In genomic region chr7:67128257-67128656, GRCh38 we compare ENCODE assay signal across 7 cellular contexts.
DNase-seq lines count a peak whose midpoint lies in the region; ATAC-seq, FAIRE-seq and TF ChIP-seq lines count a peak whose summit lies in the region.
"Not testable (repeated sequence)": the region's sequence is repeated elsewhere in the genome, so short reads cannot be mapped to it uniquely, and the experiment has no call there.

No MANE protein-coding gene starts in this region.

- CTCF ChIA-PET in Caco-2 (lab: Charles Lee); K562 (lab: Yijun Ruan, JAX; ENCODE audit: low intra/inter-chr PET ratio): not testable (repeated sequence)

- H3K4me3 ChIP-seq in Caco-2 (ENCODE audit: low read depth, low read length); K562; trophoblast cell (ENCODE audit: low read depth, low read length): not testable (repeated sequence)
- H3K4me3 ChIP-seq in Karpas-422 (ENCODE audit: low read length) = peak overlapping the region; percentile 10; the same call in 1 of the 2 replicates

- H2AK5ac ChIP-seq in trophoblast cell (ENCODE audit: low read length) = not testable (repeated sequence)

- H3K36me3 Mint-ChIP-seq in Caco-2 (ENCODE audit: insufficient read depth, unreplicated experiment); T-helper 17 cell (ENCODE audit: low read depth); activated T-cell treated with anti-CD3 and anti-CD28 coated beads, Interleukin-2, amount 50 U/mL, for 72 hours (ENCODE audit: insufficient read depth in 2 of 2): not testable (repeated sequence)
- peaks cover 10% of the 10 kb centered on the region for H3K36me3 Mint-ChIP-seq in memory B cell

- not testable (repeated sequence) for H3K9me3 ChIP-seq in Caco-2; Karpas-422 (ENCODE audit: low read length); T-helper 17 cell (ENCODE audit: control insufficient read depth, low read length, poor library complexity, severe bottlenecking); K562 (replicated peaks; ENCODE audit: control insufficient read depth, insufficient read depth, low read depth, low read length); trophoblast cell (ENCODE audit: insufficient read depth, low read depth, low read length)

- not testable (repeated sequence) for H3K4me3 Mint-ChIP-seq in Caco-2 (ENCODE audit: unreplicated experiment)
- H3K4me3 Mint-ChIP-seq in T-helper 17 cell (peak overlapping the region; percentile 75), memory B cell (peak overlapping the region; percentile 67)
- H3K4me3 Mint-ChIP-seq in activated T-cell treated with anti-CD3 and anti-CD28 coated beads, Interleukin-2, amount 50 U/mL, for 72 hours = peak overlapping the region; percentile 17 to 73

- not testable (repeated sequence) for ATAC-seq in T-helper 17 cell; activated T-cell treated with anti-CD3 and anti-CD28 coated beads, Interleukin-2, amount 50 U/mL, for 72 hours (replicated peaks in 1 of 2); memory B cell (ENCODE audit: low read depth)
- peak; percentile 23 for ATAC-seq in K562

- not testable (repeated sequence) for H3K9me3 Mint-ChIP-seq in Caco-2 (ENCODE audit: unreplicated experiment); activated T-cell treated with anti-CD3 and anti-CD28 coated beads, Interleukin-2, amount 50 U/mL, for 72 hours; memory B cell

- H2BK5ac ChIP-seq in trophoblast cell (ENCODE audit: low read depth, low read length, poor library complexity) = peak overlapping the region; percentile 68

- H3K4me1 ChIP-seq in Caco-2 (peaks cover 12% of the 10 kb centered on the region), Karpas-422 (ENCODE audit: low read length) (peaks cover 28% of the 10 kb centered on the region), trophoblast cell (ENCODE audit: control insufficient read depth in 1 of 2, insufficient read depth in 2 of 2, low read length in 2 of 2) (peaks cover 9 to 11% of the 10 kb centered on the region in 2 experiments)
- not testable (repeated sequence) for H3K4me1 ChIP-seq in K562 (replicated peaks in 1 of 2; ENCODE audit: control insufficient read depth in 2 of 2, insufficient read depth in 2 of 2, low read length in 2 of 2)

- H4K8ac ChIP-seq in trophoblast cell (ENCODE audit: low read depth, low read length) = not testable (repeated sequence)

- TF ChIP-seq CTCF in Caco-2 (IDR thresholded peaks at IDR 0.05; ENCODE audit: insufficient read depth in 1 of 2, low read depth in 1 of 2, low read length in 1 of 2, severe bottlenecking in 1 of 2, unreplicated experiment in 1 of 2); K562 (IDR thresholded peaks at IDR 0.05 in 2 of 3, conservative IDR thresholded peaks at IDR 0.05 in 1 of 3; ENCODE audit: insufficient read depth in 2 of 3, low read depth in 1 of 3, low read length in 3 of 3): not testable (repeated sequence)

- 26% methylated on average over 5 of the region's 5 CpGs for WGBS in K562 (ENCODE audit: insufficient coverage, low coverage, missing lambda C conversion rate)
- no CpG with 5 or more reads among the region's 5 CpGs for WGBS in trophoblast cell (ENCODE audit: extremely low coverage, insufficient coverage, insufficient read length)

- intact Hi-C loops in Caco-2 (cut with micrococcal nuclease; ENCODE audit: unreplicated experiment); K562 (cut with micrococcal nuclease): not testable (repeated sequence)

- H3K27ac Mint-ChIP-seq in Caco-2 (ENCODE audit: unreplicated experiment) (peak overlapping the region; percentile 88), T-helper 17 cell (peak overlapping the region; percentile 98), memory B cell (peak overlapping the region; percentile 97)
- H3K27ac Mint-ChIP-seq in activated T-cell treated with anti-CD3 and anti-CD28 coated beads, Interleukin-2, amount 50 U/mL, for 72 hours = peak overlapping the region; percentile 58

- not testable (repeated sequence) for H3K27me3 ChIP-seq in Caco-2 (replicated peaks; ENCODE audit: control insufficient read depth, insufficient read depth, low read length); Karpas-422 (ENCODE audit: low read length); K562 (ENCODE audit: control insufficient read depth in 2 of 2, insufficient read depth in 2 of 2, low read length in 2 of 2); trophoblast cell (ENCODE audit: insufficient read depth, low read length)

- not testable (repeated sequence) for H2BK12ac ChIP-seq in trophoblast cell (ENCODE audit: low read length)

- H3K9me1 ChIP-seq in K562 (ENCODE audit: control insufficient read depth, insufficient read depth, low read length) = not testable (repeated sequence)

- not testable (repeated sequence) for H4K12ac ChIP-seq in trophoblast cell (ENCODE audit: low read depth, low read length)

- H3K4me2 ChIP-seq in Karpas-422 (ENCODE audit: low read depth, low read length, poor library complexity, severe bottlenecking) (peak overlapping the region; percentile 57), K562 (ENCODE audit: insufficient read depth, low read length) (peak overlapping the region; percentile 20; the same call in 1 of the 2 replicates)
- H3K4me2 ChIP-seq in trophoblast cell (ENCODE audit: low read length) = not testable (repeated sequence)

- H3K27ac ChIP-seq in Karpas-422 (ENCODE audit: low read length) (peak overlapping the region; percentile 56), K562 (ENCODE audit: extremely low read depth, low read depth, low read length) (peak overlapping the region; percentile 72; the same call in 2 of the 3 replicates), trophoblast cell (ENCODE audit: low read depth, low read length) (peak overlapping the region; percentile 79)

- not testable (repeated sequence) for H3K4ac ChIP-seq in trophoblast cell (ENCODE audit: low read depth, low read length)

- POLR2A ChIA-PET in Caco-2 (lab: Charles Lee) = not testable (repeated sequence)
- POLR2A ChIA-PET in K562 (lab: Yijun Ruan, JAX) = interaction anchor here (1.0 kb wide), 1 partner anchor 19 kb away, joined by 3 read pairs; no protein-coding TSS in a partner anchor

- H4K91ac ChIP-seq in trophoblast cell (ENCODE audit: low read depth, low read length) = peak overlapping the region; percentile 5

- H3K9ac ChIP-seq in Karpas-422 (ENCODE audit: low read length) = peak overlapping the region; percentile 23; the same call in 1 of the 2 replicates
- not testable (repeated sequence) for H3K9ac ChIP-seq in K562 (ENCODE audit: insufficient read depth in 1 of 2, low read depth in 2 of 2, low read length in 2 of 2); trophoblast cell (ENCODE audit: low read length)

- FAIRE-seq in K562 (lab: Jason Lieb, UNC) = not testable (repeated sequence)

- peaks cover 10% of the 10 kb centered on the region for H3K79me1 ChIP-seq in trophoblast cell (ENCODE audit: low read length)

- H3K9me2 ChIP-seq in Karpas-422 (replicated peaks; ENCODE audit: insufficient read depth, low read length) = not testable (repeated sequence)

- in situ Hi-C loops in K562 (cut with MboI) = not testable (repeated sequence)

- not testable (repeated sequence) for H2AFZ ChIP-seq in Karpas-422 (ENCODE audit: low read length); K562 (ENCODE audit: low read depth, low read length); trophoblast cell (ENCODE audit: insufficient read depth, low read length, poor library complexity)

- not testable (repeated sequence) for TF ChIP-seq EP300 in K562 (IDR thresholded peaks at IDR 0.05; ENCODE audit: low read length)

- not testable (repeated sequence) for H3K79me2 ChIP-seq in Karpas-422 (ENCODE audit: low read length); K562 (ENCODE audit: control insufficient read depth, insufficient read depth, low read length); trophoblast cell (ENCODE audit: control insufficient read depth, insufficient read depth, low read length, poor library complexity)

- not testable (repeated sequence) for H3K23ac ChIP-seq in trophoblast cell (ENCODE audit: low read length)

- H3K14ac ChIP-seq in trophoblast cell (ENCODE audit: low read length) = not testable (repeated sequence)

- not testable (repeated sequence) for H3K36me3 ChIP-seq in Caco-2 (ENCODE audit: control insufficient read depth, insufficient read depth, low read length); Karpas-422 (ENCODE audit: insufficient read depth, low read length); K562 (ENCODE audit: control insufficient read depth, insufficient read depth, low read length); trophoblast cell (ENCODE audit: control insufficient read depth in 1 of 2, insufficient read depth in 2 of 2, low read length in 2 of 2)

- H2BK120ac ChIP-seq in trophoblast cell (ENCODE audit: insufficient read depth, low read length, poor library complexity) = peak overlapping the region; percentile 24

- BruUV-seq in Caco-2 (replicated peaks; lab: Mats Ljungman, UMichigan); K562 (replicated peaks; lab: Mats Ljungman, UMichigan): not testable (repeated sequence)

- H3K4me1 Mint-ChIP-seq in Caco-2 (ENCODE audit: low read depth, unreplicated experiment) = peaks cover 21% of the 10 kb centered on the region
- H3K4me1 Mint-ChIP-seq in T-helper 17 cell = peaks cover 30% of the 10 kb centered on the region
- peaks cover 36% of the 10 kb centered on the region for H3K4me1 Mint-ChIP-seq in activated T-cell treated with anti-CD3 and anti-CD28 coated beads, Interleukin-2, amount 50 U/mL, for 72 hours (ENCODE audit: low read depth)
- peaks cover 27% of the 10 kb centered on the region for H3K4me1 Mint-ChIP-seq in memory B cell

- TF ChIP-seq RAD21 in K562 (CRISPR knock-in tag; conservative IDR thresholded peaks at IDR 0.05 in 1 of 2, IDR thresholded peaks at IDR 0.05 in 1 of 2) = not testable (repeated sequence)

- TF ChIP-seq POLR2A in K562 (conservative IDR thresholded peaks at IDR 0.05) = not testable (repeated sequence)

- H4K20me1 ChIP-seq in Karpas-422 (ENCODE audit: insufficient read depth, low read depth, low read length); K562 (replicated peaks; ENCODE audit: control insufficient read depth, insufficient read depth, low read length): not testable (repeated sequence)

- not testable (repeated sequence) for DNase-seq in Caco-2; T-helper 17 cell; activated T-cell treated with anti-CD3 and anti-CD28 coated beads, Interleukin-2, amount 50 U/mL, for 72 hours; memory B cell (ENCODE audit: low spot score in 2 of 2); trophoblast cell
- peak; percentile 42 for DNase-seq in Karpas-422
- DNase-seq in K562 (ENCODE audit: extremely low read depth in 1 of 4, low spot score in 3 of 4) = peak in 1 of 4 experiments; percentile 15

- H3K27me3 Mint-ChIP-seq in Caco-2 (ENCODE audit: insufficient read depth, unreplicated experiment); T-helper 17 cell; activated T-cell treated with anti-CD3 and anti-CD28 coated beads, Interleukin-2, amount 50 U/mL, for 72 hours (ENCODE audit: low read depth); memory B cell: not testable (repeated sequence)

- H3K18ac ChIP-seq in trophoblast cell (ENCODE audit: low read length) = not testable (repeated sequence)
